25 cellular contexts compared by ENCODE assay signal in genomic region chr2:86613515-86613914, GRCh38.
"Had no signal": no experiment of that assay in that cellular context is flagged by ENCODE, and none has a peak within 500 bp of the region (broad histone marks: within the 10 kb centered on the region; RNA-seq: fewer than 3 reads in every experiment).

No MANE protein-coding gene starts in this region.

- H3K4me3 ChIP-seq: SJSA1 had no signal

- DNase-seq: activated CD4-positive, alpha-beta memory T cell treated with anti-CD3 and anti-CD28 coated beads, Interleukin-2, amount 10 ng/mL, durations not matched to agents 7 days and 5 days; activated CD4-positive, alpha-beta T cell treated with anti-CD3 and anti-CD28 coated beads for 48 hours; activated CD8-positive, alpha-beta memory T cell treated with anti-CD3 and anti-CD28 coated beads, Interleukin-2, amount 50 U/mL, for 48 hours; activated gamma-delta T cell; activated naive CD4-positive, alpha-beta T cell treated with anti-CD3 and anti-CD28 coated beads, Interleukin-2, amount 50 U/mL, for 16 hours; activated T-cell treated with anti-CD3 and anti-CD28 coated beads, Interleukin-2, amount 50 U/mL, for 24 hours; amygdala; MM.1S; NCI-H1105; NCI-H1436; NCI-H1694 treated with DMSO at 0.1 percent for 48 hours; NCI-H2081; NCI-H510A treated with DMSO at 0.1 percent for 48 hours; NCI-H69; NK-92 treated with Interleukin-12 subunit alpha and Interleukin-12 subunit beta, amount 100 ng/mL, for 24 hours; OCI-M1; SHP77; SW 1271 had no signal

- H3K4me3 Mint-ChIP-seq: activated CD4-positive, alpha-beta memory T cell treated with anti-CD3 and anti-CD28 coated beads, Interleukin-2, amount 10 ng/mL, durations not matched to agents 7 days and 5 days; activated T-cell treated with anti-CD3 and anti-CD28 coated beads, Interleukin-2, amount 50 U/mL, for 24 hours; activated T-helper 17 cell treated with anti-CD3 and anti-CD28 coated beads, Interleukin-2, amount 50 U/mL, for 72 hours; brain had no signal

- H3K9me3 Mint-ChIP-seq: activated CD4-positive, alpha-beta memory T cell treated with anti-CD3 and anti-CD28 coated beads, Interleukin-2, amount 10 ng/mL, durations not matched to agents 7 days and 5 days; activated T-cell treated with anti-CD3 and anti-CD28 coated beads, Interleukin-2, amount 50 U/mL, for 24 hours; activated T-helper 17 cell treated with anti-CD3 and anti-CD28 coated beads, Interleukin-2, amount 50 U/mL, for 72 hours; brain had no signal

- H3K4me1 ChIP-seq: SJSA1 had no signal

- H3K27ac Mint-ChIP-seq: activated CD4-positive, alpha-beta memory T cell treated with anti-CD3 and anti-CD28 coated beads, Interleukin-2, amount 10 ng/mL, durations not matched to agents 7 days and 5 days; activated T-cell treated with anti-CD3 and anti-CD28 coated beads, Interleukin-2, amount 50 U/mL, for 24 hours; activated T-helper 17 cell treated with anti-CD3 and anti-CD28 coated beads, Interleukin-2, amount 50 U/mL, for 72 hours had no signal

- H3K27ac ChIP-seq: RWPE1, SJSA1 had no signal

- H3K27me3 Mint-ChIP-seq: activated CD4-positive, alpha-beta memory T cell treated with anti-CD3 and anti-CD28 coated beads, Interleukin-2, amount 10 ng/mL, durations not matched to agents 7 days and 5 days; activated T-cell treated with anti-CD3 and anti-CD28 coated beads, Interleukin-2, amount 50 U/mL, for 24 hours; activated T-helper 17 cell treated with anti-CD3 and anti-CD28 coated beads, Interleukin-2, amount 50 U/mL, for 72 hours; brain had no signal

- H3K27me3 ChIP-seq: SJSA1 had no signal

- ATAC-seq: activated CD4-positive, CD25-positive, alpha-beta regulatory T cell treated with anti-CD3 and anti-CD28 coated beads, Interleukin-2, amount 50 U/mL, for 24 hours; activated T-helper 17 cell treated with anti-CD3 and anti-CD28 coated beads, Interleukin-2, amount 50 U/mL, for 72 hours; Panc1; SK-N-SH treated with all-trans-retinoic acid at 6 μM for 48 hours had no signal

- H3K9me3 ChIP-seq: SJSA1 had no signal
